Comparison of ENCODE assay signal across 1 cellular context in the genomic region with DNA sequence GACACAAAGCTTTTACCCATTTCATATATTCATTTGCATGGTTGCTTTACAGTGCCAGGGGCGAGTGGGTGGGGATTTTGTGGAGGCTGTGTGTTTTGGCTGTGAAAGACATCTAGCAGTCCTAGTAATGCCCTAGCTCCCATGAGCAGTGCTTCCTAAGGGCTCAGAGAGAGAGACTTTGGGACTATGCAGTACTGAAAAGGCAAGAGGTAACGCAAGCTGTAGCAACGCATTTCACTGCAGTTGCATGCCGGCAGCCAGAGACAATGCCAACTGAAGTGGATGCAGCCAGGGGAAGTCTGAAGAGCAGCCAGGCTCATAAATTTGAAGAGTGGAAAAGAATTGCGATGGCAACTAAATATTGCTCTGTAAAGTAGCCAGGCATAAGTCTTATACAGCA.
TF ChIP-seq lines count a peak whose summit lies in the region.

No MANE protein-coding gene starts in this region.

TF ChIP-seq in H1, 55 proteins besides CTCF, POLR2A, EP300 and RAD21:
- TF ChIP-seq BRCA1 (IDR thresholded peaks at IDR 0.05; ENCODE audit: low read depth, low read length) (no peak), CHD1 (IDR thresholded peaks at IDR 0.05; ENCODE audit: low read depth, low read length) (no peak), SIX5 (IDR thresholded peaks at IDR 0.05; ENCODE audit: low read depth, low read length) (no peak), NANOG (IDR thresholded peaks at IDR 0.05; ENCODE audit: insufficient read depth, low read depth, low read length, poor library complexity, severe bottlenecking) (no peak), MAFK (IDR thresholded peaks at IDR 0.05; ENCODE audit: low read depth, low read length) (no peak), JUN (IDR thresholded peaks at IDR 0.05; ENCODE audit: low read depth, low read length) (no peak), BACH1 (IDR thresholded peaks at IDR 0.05; ENCODE audit: low read length) (no peak), GTF2F1 (IDR thresholded peaks at IDR 0.05; ENCODE audit: borderline replicate concordance, low read depth, low read length) (no peak), CTBP2 (IDR thresholded peaks at IDR 0.05; ENCODE audit: borderline replicate concordance, insufficient read depth, insufficient read length, low read length) (no peak), PHF8 (conservative IDR thresholded peaks at IDR 0.05; ENCODE audit: low read depth, low read length) (no peak), CEBPB (IDR thresholded peaks at IDR 0.05; ENCODE audit: low read depth, low read length) (no peak), CBX8 (IDR thresholded peaks at IDR 0.05; ENCODE audit: borderline replicate concordance, low read depth, low read length) (no peak), ZNF274 (IDR thresholded peaks at IDR 0.05; ENCODE audit: borderline replicate concordance, extremely low read depth, low read length) (no peak), FOSL1 (IDR thresholded peaks at IDR 0.05; ENCODE audit: insufficient read depth, low read depth, low read length) (no peak), RFX5 (IDR thresholded peaks at IDR 0.05; ENCODE audit: borderline replicate concordance, low read depth, low read length) (no peak)
- TF ChIP-seq, protein P1, sequence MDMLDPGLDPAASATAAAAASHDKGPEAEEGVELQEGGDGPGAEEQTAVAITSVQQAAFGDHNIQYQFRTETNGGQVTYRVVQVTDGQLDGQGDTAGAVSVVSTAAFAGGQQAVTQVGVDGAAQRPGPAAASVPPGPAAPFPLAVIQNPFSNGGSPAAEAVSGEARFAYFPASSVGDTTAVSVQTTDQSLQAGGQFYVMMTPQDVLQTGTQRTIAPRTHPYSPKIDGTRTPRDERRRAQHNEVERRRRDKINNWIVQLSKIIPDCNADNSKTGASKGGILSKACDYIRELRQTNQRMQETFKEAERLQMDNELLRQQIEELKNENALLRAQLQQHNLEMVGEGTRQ (IDR thresholded peaks at IDR 0.05; ENCODE audit: low read length): no peak
- TF ChIP-seq, protein P2, sequence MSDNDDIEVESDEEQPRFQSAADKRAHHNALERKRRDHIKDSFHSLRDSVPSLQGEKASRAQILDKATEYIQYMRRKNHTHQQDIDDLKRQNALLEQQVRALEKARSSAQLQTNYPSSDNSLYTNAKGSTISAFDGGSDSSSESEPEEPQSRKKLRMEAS (IDR thresholded peaks at IDR 0.05): no peak
- TF ChIP-seq, protein P3, sequence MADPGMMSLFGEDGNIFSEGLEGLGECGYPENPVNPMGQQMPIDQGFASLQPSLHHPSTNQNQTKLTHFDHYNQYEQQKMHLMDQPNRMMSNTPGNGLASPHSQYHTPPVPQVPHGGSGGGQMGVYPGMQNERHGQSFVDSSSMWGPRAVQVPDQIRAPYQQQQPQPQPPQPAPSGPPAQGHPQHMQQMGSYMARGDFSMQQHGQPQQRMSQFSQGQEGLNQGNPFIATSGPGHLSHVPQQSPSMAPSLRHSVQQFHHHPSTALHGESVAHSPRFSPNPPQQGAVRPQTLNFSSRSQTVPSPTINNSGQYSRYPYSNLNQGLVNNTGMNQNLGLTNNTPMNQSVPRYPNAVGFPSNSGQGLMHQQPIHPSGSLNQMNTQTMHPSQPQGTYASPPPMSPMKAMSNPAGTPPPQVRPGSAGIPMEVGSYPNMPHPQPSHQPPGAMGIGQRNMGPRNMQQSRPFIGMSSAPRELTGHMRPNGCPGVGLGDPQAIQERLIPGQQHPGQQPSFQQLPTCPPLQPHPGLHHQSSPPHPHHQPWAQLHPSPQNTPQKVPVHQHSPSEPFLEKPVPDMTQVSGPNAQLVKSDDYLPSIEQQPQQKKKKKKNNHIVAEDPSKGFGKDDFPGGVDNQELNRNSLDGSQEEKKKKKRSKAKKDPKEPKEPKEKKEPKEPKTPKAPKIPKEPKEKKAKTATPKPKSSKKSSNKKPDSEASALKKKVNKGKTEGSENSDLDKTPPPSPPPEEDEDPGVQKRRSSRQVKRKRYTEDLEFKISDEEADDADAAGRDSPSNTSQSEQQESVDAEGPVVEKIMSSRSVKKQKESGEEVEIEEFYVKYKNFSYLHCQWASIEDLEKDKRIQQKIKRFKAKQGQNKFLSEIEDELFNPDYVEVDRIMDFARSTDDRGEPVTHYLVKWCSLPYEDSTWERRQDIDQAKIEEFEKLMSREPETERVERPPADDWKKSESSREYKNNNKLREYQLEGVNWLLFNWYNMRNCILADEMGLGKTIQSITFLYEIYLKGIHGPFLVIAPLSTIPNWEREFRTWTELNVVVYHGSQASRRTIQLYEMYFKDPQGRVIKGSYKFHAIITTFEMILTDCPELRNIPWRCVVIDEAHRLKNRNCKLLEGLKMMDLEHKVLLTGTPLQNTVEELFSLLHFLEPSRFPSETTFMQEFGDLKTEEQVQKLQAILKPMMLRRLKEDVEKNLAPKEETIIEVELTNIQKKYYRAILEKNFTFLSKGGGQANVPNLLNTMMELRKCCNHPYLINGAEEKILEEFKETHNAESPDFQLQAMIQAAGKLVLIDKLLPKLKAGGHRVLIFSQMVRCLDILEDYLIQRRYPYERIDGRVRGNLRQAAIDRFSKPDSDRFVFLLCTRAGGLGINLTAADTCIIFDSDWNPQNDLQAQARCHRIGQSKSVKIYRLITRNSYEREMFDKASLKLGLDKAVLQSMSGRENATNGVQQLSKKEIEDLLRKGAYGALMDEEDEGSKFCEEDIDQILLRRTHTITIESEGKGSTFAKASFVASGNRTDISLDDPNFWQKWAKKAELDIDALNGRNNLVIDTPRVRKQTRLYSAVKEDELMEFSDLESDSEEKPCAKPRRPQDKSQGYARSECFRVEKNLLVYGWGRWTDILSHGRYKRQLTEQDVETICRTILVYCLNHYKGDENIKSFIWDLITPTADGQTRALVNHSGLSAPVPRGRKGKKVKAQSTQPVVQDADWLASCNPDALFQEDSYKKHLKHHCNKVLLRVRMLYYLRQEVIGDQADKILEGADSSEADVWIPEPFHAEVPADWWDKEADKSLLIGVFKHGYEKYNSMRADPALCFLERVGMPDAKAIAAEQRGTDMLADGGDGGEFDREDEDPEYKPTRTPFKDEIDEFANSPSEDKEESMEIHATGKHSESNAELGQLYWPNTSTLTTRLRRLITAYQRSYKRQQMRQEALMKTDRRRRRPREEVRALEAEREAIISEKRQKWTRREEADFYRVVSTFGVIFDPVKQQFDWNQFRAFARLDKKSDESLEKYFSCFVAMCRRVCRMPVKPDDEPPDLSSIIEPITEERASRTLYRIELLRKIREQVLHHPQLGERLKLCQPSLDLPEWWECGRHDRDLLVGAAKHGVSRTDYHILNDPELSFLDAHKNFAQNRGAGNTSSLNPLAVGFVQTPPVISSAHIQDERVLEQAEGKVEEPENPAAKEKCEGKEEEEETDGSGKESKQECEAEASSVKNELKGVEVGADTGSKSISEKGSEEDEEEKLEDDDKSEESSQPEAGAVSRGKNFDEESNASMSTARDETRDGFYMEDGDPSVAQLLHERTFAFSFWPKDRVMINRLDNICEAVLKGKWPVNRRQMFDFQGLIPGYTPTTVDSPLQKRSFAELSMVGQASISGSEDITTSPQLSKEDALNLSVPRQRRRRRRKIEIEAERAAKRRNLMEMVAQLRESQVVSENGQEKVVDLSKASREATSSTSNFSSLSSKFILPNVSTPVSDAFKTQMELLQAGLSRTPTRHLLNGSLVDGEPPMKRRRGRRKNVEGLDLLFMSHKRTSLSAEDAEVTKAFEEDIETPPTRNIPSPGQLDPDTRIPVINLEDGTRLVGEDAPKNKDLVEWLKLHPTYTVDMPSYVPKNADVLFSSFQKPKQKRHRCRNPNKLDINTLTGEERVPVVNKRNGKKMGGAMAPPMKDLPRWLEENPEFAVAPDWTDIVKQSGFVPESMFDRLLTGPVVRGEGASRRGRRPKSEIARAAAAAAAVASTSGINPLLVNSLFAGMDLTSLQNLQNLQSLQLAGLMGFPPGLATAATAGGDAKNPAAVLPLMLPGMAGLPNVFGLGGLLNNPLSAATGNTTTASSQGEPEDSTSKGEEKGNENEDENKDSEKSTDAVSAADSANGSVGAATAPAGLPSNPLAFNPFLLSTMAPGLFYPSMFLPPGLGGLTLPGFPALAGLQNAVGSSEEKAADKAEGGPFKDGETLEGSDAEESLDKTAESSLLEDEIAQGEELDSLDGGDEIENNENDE (IDR thresholded peaks at IDR 0.05; ENCODE audit: insufficient replicate concordance, low read length): no peak
